In genomic region chr11:133118563-133119303, GRCh38 we compare ENCODE assay signal across 23 cellular contexts.
"Had no signal": no experiment of that assay in that cellular context is flagged by ENCODE, and none has a peak within 500 bp of the region (broad histone marks: within the 10 kb centered on the region; RNA-seq: fewer than 3 reads in every experiment).

No MANE protein-coding gene starts in this region.

- DNase-seq: activated CD4-positive, alpha-beta T cell treated with anti-CD3 and anti-CD28 coated beads for 1 hour; activated CD4-positive, alpha-beta T cell treated with anti-CD3 and anti-CD28 coated beads, Interleukin-2, amount 50 U/mL, for 1 hour; activated CD8-positive, alpha-beta T cell treated with anti-CD3 and anti-CD28 coated beads for 36 hours; activated gamma-delta T cell treated with Interleukin-2 at 50 U/mL for 16 hours; activated naive CD4-positive, alpha-beta T cell treated with anti-CD3 and anti-CD28 coated beads, Interleukin-2, amount 50 U/mL, for 16 hours; activated T-cell treated with anti-CD3 and anti-CD28 coated beads, Interleukin-2, amount 50 U/mL, for 4 hours; amniotic stem cell; brain microvascular endothelial cell; central memory CD4-positive, alpha-beta T cell; endodermal cell; foreskin keratinocyte; left colon; lower lobe of right lung; mesenchymal stem cell; natural killer cell; spleen; stimulated activated naive CD4-positive, alpha-beta T cell treated with Interleukin-2 at 50 U/mL for 16 hours; transverse colon had no signal

- H3K27me3 ChIP-seq: brain microvascular endothelial cell, foreskin keratinocyte, hepatocyte, transverse colon had no signal

- H3K36me3 ChIP-seq: brain microvascular endothelial cell, lower lobe of right lung, prostate gland, spleen, transverse colon had no signal

- ATAC-seq: activated CD8-positive, alpha-beta T cell treated with anti-CD3 and anti-CD28 coated beads for 36 hours; activated T-cell treated with anti-CD3 and anti-CD28 coated beads, Interleukin-2, amount 50 U/mL, for 4 hours; activated T-helper 17 cell treated with anti-CD3 and anti-CD28 coated beads, Interleukin-2, amount 50 U/mL, for 72 hours; esophagus mucosa; foreskin keratinocyte; left colon; lower lobe of right lung; natural killer cell; WTC11 had no signal

- H3K9me3 ChIP-seq: lower lobe of right lung, prostate gland, spleen, transverse colon had no signal

- H3K27ac ChIP-seq: brain microvascular endothelial cell, foreskin keratinocyte, hepatocyte, lower lobe of right lung, prostate gland, spleen, transverse colon had no signal

- H3K4me3 ChIP-seq: hepatocyte, lower lobe of right lung, prostate gland, spleen, transverse colon had no signal

- H3K4me1 ChIP-seq: foreskin keratinocyte, lower lobe of right lung, prostate gland, transverse colon had no signal
